15 cellular contexts compared by ENCODE assay signal in genomic region chr17:80428363-80428762, GRCh38. TPM values are rescaled to one million over a fixed set of nuclear protein-coding genes. Genes with fewer than 3 reads are reported as not detected.
DNase-seq lines count a peak whose midpoint lies in the region; ATAC-seq, FAIRE-seq and TF ChIP-seq lines count a peak whose summit lies in the region.
"Had no signal": no experiment of that assay in that cellular context is flagged by ENCODE, and none has a peak within 500 bp of the region (broad histone marks: within the 10 kb centered on the region; RNA-seq: fewer than 3 reads in every experiment).

No MANE protein-coding gene starts in this region.

- H4K20me1 ChIP-seq in HepG2 (ENCODE audit: insufficient read depth, low read length), result no peaks in the 10 kb centered on the region; the same call in 1 of the 2 replicates

- H3K4me1 ChIP-seq in right lobe of liver (no peaks in the 10 kb centered on the region), HepG2 (ENCODE audit: insufficient read depth, low read length) (no peaks in the 10 kb centered on the region), sigmoid colon (peaks cover 0 to 10% (median 9%) of the 10 kb centered on the region in 4 donors)

- WGBS in right lobe of liver (ENCODE audit: insufficient coverage, low coverage, low lambda C conversion rate, missing lambda C conversion rate), result no CpG with 5 or more reads among the region's 12 CpGs
- WGBS in HepG2 (ENCODE audit: low lambda C conversion rate), result 64% methylated on average over 6 of the region's 12 CpGs
- WGBS in sigmoid colon, 2 donors, result 91% methylated on average over 12 of the region's 12 CpGs

- CTCF ChIA-PET in HepG2 (lab: Yijun Ruan, JAX; ENCODE audit: low intra/inter-chr PET ratio, low total read pairs), result interaction anchor here (5.9 kb wide), 1 partner anchor 147 kb away, joined by 114 read pairs; no protein-coding TSS in a partner anchor

- intact Hi-C loops in right lobe of liver (cut with DNase I) (loop anchor here (5.0 to 10.0 kb wide), 2 partner anchors 146 to 554 kb away; no protein-coding TSS in a partner anchor), HepG2 (cut with micrococcal nuclease; ENCODE audit: unreplicated experiment) (loop anchor here (5.0 kb wide), 2 partner anchors 224 to 549 kb away; no protein-coding TSS in a partner anchor), posterior vena cava (cut with DNase I) (loop anchor here (1.0 to 10.0 kb wide), 4 partner anchors 24 to 676 kb away; no protein-coding TSS in a partner anchor), sigmoid colon (cut with DNase I) (no loop called here)

- no peaks in the 10 kb centered on the region for H3K79me2 ChIP-seq in HepG2 (ENCODE audit: insufficient read depth, low read length)

- no peaks in the 10 kb centered on the region for H3K36me3 Mint-ChIP-seq in T-helper 2 cell treated with Interferon-gamma antibody and Interleukin-4, amounts not matched to agents 5 μg/mL and 100 μg/mL, for 36 hours (ENCODE audit: low read depth)
- H3K36me3 Mint-ChIP-seq: CD4-positive, alpha-beta memory T cell had no signal

- H3K36me3 ChIP-seq in right lobe of liver, result no peaks in the 10 kb centered on the region
- H3K36me3 ChIP-seq in HepG2 (replicated peaks in 1 of 2; ENCODE audit: control insufficient read depth in 1 of 2, insufficient read depth in 2 of 2, low read length in 2 of 2), result no peaks in the 10 kb centered on the region
- H3K36me3 ChIP-seq in WERI-Rb-1, result no peaks in the 10 kb centered on the region; the same call in 1 of the 2 replicates
- peaks cover 0 to 26% (median 3%) of the 10 kb centered on the region in 4 donors for H3K36me3 ChIP-seq in sigmoid colon

- H3K4me3 ChIP-seq in right lobe of liver (no peak overlapping the region), HepG2 (replicated peaks in 1 of 3; ENCODE audit: insufficient read depth in 1 of 3, low read depth in 2 of 3, low read length in 3 of 3) (no peak overlapping the region), WERI-Rb-1 (ENCODE audit: low read depth, low read length) (peak overlapping the region; percentile 40), sigmoid colon (no peak overlapping the region)

- BruUV-seq in HepG2 (replicated peaks; lab: Mats Ljungman, UMichigan), result no TSS peak

- H2AFZ ChIP-seq in HepG2 (ENCODE audit: low read length), result no peak overlapping the region

- H3K27me3 Mint-ChIP-seq in T-helper 2 cell treated with Interferon-gamma antibody and Interleukin-4, amounts not matched to agents 5 μg/mL and 100 μg/mL, for 36 hours (ENCODE audit: low read depth), result no peaks in the 10 kb centered on the region
- H3K27me3 Mint-ChIP-seq: B cell; CD4-positive, alpha-beta memory T cell had no signal

- no peak overlapping the region for H3K27ac Mint-ChIP-seq in T-helper 2 cell treated with Interferon-gamma antibody and Interleukin-4, amounts not matched to agents 5 μg/mL and 100 μg/mL, for 36 hours
- H3K27ac Mint-ChIP-seq: B cell; CD4-positive, alpha-beta memory T cell; HFFc6 had no signal

- POLR2A ChIA-PET in HepG2 (lab: Yijun Ruan, JAX), result no interaction called here

- FAIRE-seq in HepG2 (lab: Jason Lieb, UNC), result no peak
- FAIRE-seq: A204.1, GM12891, H1 had no signal

- peak in 2 of 3 donors; percentile 13 to 43 for DNase-seq in right lobe of liver
- no peak for DNase-seq in HepG2 (ENCODE audit: low spot score)
- DNase-seq in WERI-Rb-1, result peak; percentile 60
- peak; percentile 64 for DNase-seq in posterior vena cava (ENCODE audit: low spot score)
- no peak for DNase-seq in T-helper 2 cell treated with Interferon-gamma antibody and Interleukin-4, amounts not matched to agents 5 μg/mL and 100 μg/mL, for 36 hours (ENCODE audit: low spot score)
- DNase-seq in sigmoid colon, result no peak
- DNase-seq in iPS-NIHi7 (ENCODE audit: extremely low spot score), result no peak
- DNase-seq: CD4-positive, alpha-beta memory T cell; DMS79; HCEC 1CT; HFFc6 had no signal

- H3K9me3 Mint-ChIP-seq in T-helper 2 cell treated with Interferon-gamma antibody and Interleukin-4, amounts not matched to agents 5 μg/mL and 100 μg/mL, for 36 hours, result no peaks in the 10 kb centered on the region
- H3K9me3 Mint-ChIP-seq: HFFc6 had no signal

- H3K9ac ChIP-seq in HepG2 (ENCODE audit: insufficient read depth, low read depth, low read length), result no peak overlapping the region

- ATAC-seq in right lobe of liver (no peak), HepG2 (no peak)

- no peak overlapping the region for H3K4me3 Mint-ChIP-seq in T-helper 2 cell treated with Interferon-gamma antibody and Interleukin-4, amounts not matched to agents 5 μg/mL and 100 μg/mL, for 36 hours
- H3K4me3 Mint-ChIP-seq: B cell; CD4-positive, alpha-beta memory T cell; HFFc6 had no signal

- H3K9me3 ChIP-seq in right lobe of liver (no peaks in the 10 kb centered on the region), HepG2 (ENCODE audit: low read length) (no peaks in the 10 kb centered on the region), WERI-Rb-1 (ENCODE audit: severe bottlenecking) (no peaks in the 10 kb centered on the region), sigmoid colon (no peaks in the 10 kb centered on the region)

- no peak overlapping the region for H3K27ac ChIP-seq in right lobe of liver
- no peak overlapping the region for H3K27ac ChIP-seq in HepG2 (ENCODE audit: extremely low read length, insufficient read depth, low read length)
- H3K27ac ChIP-seq in WERI-Rb-1, result peak overlapping the region; percentile 87
- no peak overlapping the region for H3K27ac ChIP-seq in sigmoid colon

- TF ChIP-seq EP300 in HepG2 (IDR thresholded peaks at IDR 0.05; ENCODE audit: low read depth in 2 of 2, low read length in 2 of 2) (no peak), HepG2 (CRISPR knock-in tag; IDR thresholded peaks at IDR 0.05; ENCODE audit: borderline replicate concordance) (no peak), sigmoid colon (IDR thresholded peaks at IDR 0.05) (no peak)

- TF ChIP-seq RAD21 in HepG2 (CRISPR knock-in tag; IDR thresholded peaks at IDR 0.05), result no peak

- no peaks in the 10 kb centered on the region for H3K27me3 ChIP-seq in right lobe of liver
- H3K27me3 ChIP-seq in HepG2 (ENCODE audit: control insufficient read depth in 1 of 2, insufficient read depth in 2 of 2, low read length in 2 of 2), result no peaks in the 10 kb centered on the region
- no peaks in the 10 kb centered on the region for H3K27me3 ChIP-seq in WERI-Rb-1 (ENCODE audit: insufficient read depth, low read depth, severe bottlenecking)
- H3K27me3 ChIP-seq in sigmoid colon, result no peaks in the 10 kb centered on the region

- TF ChIP-seq CTCF in right lobe of liver (IDR thresholded peaks at IDR 0.05) (no peak), HepG2 (CRISPR knock-in tag; IDR thresholded peaks at IDR 0.05) (no peak), WERI-Rb-1 (IDR thresholded peaks at IDR 0.05; ENCODE audit: low read depth, low read length) (no peak), sigmoid colon (IDR thresholded peaks at IDR 0.05) (no peak)

- H3K4me1 Mint-ChIP-seq in T-helper 2 cell treated with Interferon-gamma antibody and Interleukin-4, amounts not matched to agents 5 μg/mL and 100 μg/mL, for 36 hours (ENCODE audit: low read depth), result peaks cover 7% of the 10 kb centered on the region

- in situ Hi-C loops in HepG2 (cut with HindIII; ENCODE audit: extremely low pct_ligation_motif_present, low pct_unique_long_range_greater_than_20kb), result loop anchor here (5.0 kb wide), 3 partner anchors 79 to 554 kb away; no protein-coding TSS in a partner anchor

- H3K4me2 ChIP-seq in HepG2 (ENCODE audit: low read depth, low read length), result no peak overlapping the region

- no peak for TF ChIP-seq POLR2A in right lobe of liver (IDR thresholded peaks at IDR 0.05)
- no peak for TF ChIP-seq POLR2A in HepG2 (IDR thresholded peaks at IDR 0.05; ENCODE audit: insufficient read depth in 1 of 2, low read depth in 2 of 2, low read length in 2 of 2)
- no peak for TF ChIP-seq POLR2A in sigmoid colon (IDR thresholded peaks at IDR 0.05)

RNA-seq across cellular contexts. Expression of gene ENDOV, which starts 13.4 kb away (rescaled TPM):
- total RNA-seq in right lobe of liver (10 to 100 TPM in 5 of 6 experiments, 1 to 10 TPM in 1; 6.8 to 14.1 (median 11.3) TPM), HepG2 (2016; rRNA removed; fragmentation: Illumina TruSeq; extraction: Trizol) (15.1 and 16.0 TPM in 2 replicates), posterior vena cava (10 to 100 TPM; 14.1 to 15.5 TPM), sigmoid colon (10 to 100 TPM in 3 of 4 donors, 1 to 10 TPM in 1; 9.5 to 23.5 (median 16.7) TPM)
- 4.7 and 13.7 TPM in 2 replicates for total RNA-seq in HepG2 (2016; cell fraction: cytosol; rRNA removed; fragmentation: Illumina TruSeq; extraction: Trizol; ENCODE audit: low read depth)
- total RNA-seq in HepG2 (2016; cell fraction: insoluble cytoplasmic fraction; rRNA removed; fragmentation: Illumina TruSeq; extraction: Trizol), result 13.4 and 18.2 TPM in 2 replicates
- 11.1 and 11.3 TPM in 2 replicates for total RNA-seq in HepG2 (2016; cell fraction: membrane; rRNA removed; fragmentation: Illumina TruSeq; extraction: Trizol)
- 12.0 and 13.2 TPM in 2 replicates for total RNA-seq in HepG2 (2016; cell fraction: nucleus; rRNA removed; fragmentation: Illumina TruSeq; extraction: Trizol)
- polyA plus RNA-seq in HepG2 (2011; rRNA removed) (17.1 and 19.8 TPM in 2 replicates), sigmoid colon (10 to 100 TPM; 14.1 to 18.6 (median 17.4) TPM)
- polyA plus RNA-seq in HepG2 (2011; cell fraction: cytosol; rRNA removed), result 12.3 and 17.8 TPM in 2 replicates
- 45.5 and 45.6 TPM in 2 replicates for polyA plus RNA-seq in HepG2 (2011; cell fraction: nucleus; rRNA removed)
- polyA plus RNA-seq in HepG2 (2012), result 11.8 and 15.4 TPM in 2 replicates
- polyA plus RNA-seq in HepG2 (2016; cell fraction: cytosol; fragmentation: Illumina TruSeq; extraction: Trizol; ENCODE audit: low read depth), result 5.9 and 6.8 TPM in 2 replicates
- 13.7 and 14.0 TPM in 2 replicates for polyA plus RNA-seq in HepG2 (2016; cell fraction: insoluble cytoplasmic fraction; fragmentation: Illumina TruSeq; extraction: Trizol; ENCODE audit: low read depth)
- 8.4 and 8.6 TPM in 2 replicates for polyA plus RNA-seq in HepG2 (2016; cell fraction: membrane; fragmentation: Illumina TruSeq; extraction: Trizol; ENCODE audit: low read depth)
- 27.6 and 30.0 TPM in 2 replicates for polyA plus RNA-seq in HepG2 (2016; cell fraction: nucleus; fragmentation: Illumina TruSeq; extraction: Trizol; ENCODE audit: insufficient read depth, low read depth)
- 28.6 and 32.9 TPM in 2 replicates for polyA minus RNA-seq in HepG2 (2011; rRNA and poly(A)+ RNA removed; ENCODE audit: low replicate concordance)
- polyA minus RNA-seq in HepG2 (2011; cell fraction: cytosol; rRNA and poly(A)+ RNA removed), result 5.3 and 7.2 TPM in 2 replicates
- 33.6 and 36.6 TPM in 2 replicates for polyA minus RNA-seq in HepG2 (2011; cell fraction: nucleus; rRNA and poly(A)+ RNA removed)

RNA-seq across cellular contexts. Expression of gene NPTX1, which starts 48.0 kb away (rescaled TPM):
- total RNA-seq in right lobe of liver (under 1 TPM in 1 of 6 experiments, not detected in 5; 0.06 TPM), HepG2 (2016; rRNA removed; fragmentation: Illumina TruSeq; extraction: Trizol) (not detected in 2 replicates), posterior vena cava (under 1 TPM; 0.14 to 0.37 TPM), sigmoid colon (10 to 100 TPM; 36.9 to 67.3 (median 46.0) TPM)
- not detected in 2 replicates for total RNA-seq in HepG2 (2016; cell fraction: cytosol; rRNA removed; fragmentation: Illumina TruSeq; extraction: Trizol; ENCODE audit: low read depth)
- not detected in 2 replicates for total RNA-seq in HepG2 (2016; cell fraction: insoluble cytoplasmic fraction; rRNA removed; fragmentation: Illumina TruSeq; extraction: Trizol)
- total RNA-seq in HepG2 (2016; cell fraction: membrane; rRNA removed; fragmentation: Illumina TruSeq; extraction: Trizol), result not detected in 2 replicates
- not detected in 2 replicates for total RNA-seq in HepG2 (2016; cell fraction: nucleus; rRNA removed; fragmentation: Illumina TruSeq; extraction: Trizol)
- polyA plus RNA-seq in HepG2 (2011; rRNA removed) (0.01 TPM in 1 of 2 replicates, not detected in the other), sigmoid colon (1 to 10 TPM in 1 of 3 donors, under 1 TPM in 2; 0.60 to 1.9 (median 0.69) TPM)
- not detected in 2 replicates for polyA plus RNA-seq in HepG2 (2011; cell fraction: cytosol; rRNA removed)
- not detected in 2 replicates for polyA plus RNA-seq in HepG2 (2011; cell fraction: nucleus; rRNA removed)
- polyA plus RNA-seq in HepG2 (2012), result not detected in 2 replicates
- not detected in 2 replicates for polyA plus RNA-seq in HepG2 (2016; cell fraction: cytosol; fragmentation: Illumina TruSeq; extraction: Trizol; ENCODE audit: low read depth)
- not detected in 2 replicates for polyA plus RNA-seq in HepG2 (2016; cell fraction: insoluble cytoplasmic fraction; fragmentation: Illumina TruSeq; extraction: Trizol; ENCODE audit: low read depth)
- not detected in 2 replicates for polyA plus RNA-seq in HepG2 (2016; cell fraction: membrane; fragmentation: Illumina TruSeq; extraction: Trizol; ENCODE audit: low read depth)
- not detected in 2 replicates for polyA plus RNA-seq in HepG2 (2016; cell fraction: nucleus; fragmentation: Illumina TruSeq; extraction: Trizol; ENCODE audit: insufficient read depth, low read depth)
- 17.0 TPM in 1 of 2 replicates, not detected in the other for polyA minus RNA-seq in HepG2 (2011; rRNA and poly(A)+ RNA removed; ENCODE audit: low replicate concordance)
- polyA minus RNA-seq in HepG2 (2011; cell fraction: cytosol; rRNA and poly(A)+ RNA removed), result 0.10 TPM in 1 of 2 replicates, not detected in the other
- polyA minus RNA-seq in HepG2 (2011; cell fraction: nucleus; rRNA and poly(A)+ RNA removed), result 0.25 TPM in 1 of 2 replicates, not detected in the other
- total RNA-seq: CD4-positive, alpha-beta memory T cell had no signal

Comparison
In these comparisons a context has a peak if more than half of its experiments do, and no peak if none do; other contexts are left out.
1. DNase-seq: peak in right lobe of liver (2 of 3), WERI-Rb-1 (single experiment) and posterior vena cava (single experiment); none in HepG2 (single experiment), T-helper 2 cell treated with Interferon-gamma antibody and Interleukin-4, amounts not matched to agents 5 μg/mL and 100 μg/mL, for 36 hours (single experiment), sigmoid colon (single experiment) and iPS-NIHi7 (single experiment).
2. RNA of gene NPTX1, which starts 48.0 kb away (total RNA-seq): 36.9 to 67.3 TPM in sigmoid colon; 0.14 to 0.37 TPM in posterior vena cava, 0.06 TPM in right lobe of liver and not detected in HepG2; every median in the first group is over 10 times any median in the second.